In genomic region chr16:11252482-11252931, GRCh38 we compare ENCODE assay signal across 14 cellular contexts. TPM values are rescaled to one million over a fixed set of nuclear protein-coding genes. Genes with fewer than 3 reads are reported as not detected.
A peak's percentile ranks its signal among the peaks of the same experiment; 100 is the strongest.
DNase-seq lines count a peak whose midpoint lies in the region; ATAC-seq and TF ChIP-seq lines count a peak whose summit lies in the region.
"Had no signal": no experiment of that assay in that cellular context is flagged by ENCODE, and none has a peak within 500 bp of the region (broad histone marks: within the 10 kb centered on the region; RNA-seq: fewer than 3 reads in every experiment).

No MANE protein-coding gene starts in this region.

- in situ Hi-C loops in GM23248 (cut with MboI) = loop anchor here (10.0 kb wide), 1 partner anchor 288 kb away; no protein-coding TSS in a partner anchor

- peaks cover 8% of the 10 kb centered on the region; the same call in 1 of the 2 replicates for H4K20me1 ChIP-seq in Karpas-422 (ENCODE audit: insufficient read depth, low read depth, low read length)
- H4K20me1 ChIP-seq in GM23248 (ENCODE audit: insufficient read depth) = no peaks in the 10 kb centered on the region

- ATAC-seq in CD8-positive, alpha-beta T cell = no peak
- ATAC-seq in natural killer cell treated with Interleukin-12 subunit alpha and Interleukin-12 subunit beta and Interleukin-15 and Interleukin-18, amount 100 ng/mL, for 72 hours = no peak
- no peak for ATAC-seq in HG03442 (IDR thresholded peaks at IDR 0.05; ENCODE audit: unreplicated experiment)

- H3K4me2 ChIP-seq in Karpas-422 (ENCODE audit: low read depth, low read length, poor library complexity, severe bottlenecking) (peak overlapping the region; percentile 1), GM23248 (ENCODE audit: unreplicated experiment) (no peak overlapping the region)

- H3K4me1 ChIP-seq in CD8-positive, alpha-beta T cell (ENCODE audit: insufficient read depth, low read length) = peaks cover 44% of the 10 kb centered on the region
- H3K4me1 ChIP-seq in Karpas-422 (ENCODE audit: low read length) (peaks cover 75% of the 10 kb centered on the region), GM23248 (ENCODE audit: insufficient read depth) (peaks cover 4% of the 10 kb centered on the region; the same call in 1 of the 2 replicates), breast epithelium (peaks cover 0 to 2% of the 10 kb centered on the region in 2 donors)

- H3K9ac ChIP-seq in Karpas-422 (ENCODE audit: low read length) (no peak overlapping the region), GM23248 (no peak overlapping the region)

- H3K27me3 Mint-ChIP-seq in CD8-positive, alpha-beta T cell (ENCODE audit: low read depth) = no peaks in the 10 kb centered on the region
- H3K27me3 Mint-ChIP-seq in activated naive CD8-positive, alpha-beta T cell treated with anti-CD3 and anti-CD28 coated beads for 36 hours = no peaks in the 10 kb centered on the region
- no peaks in the 10 kb centered on the region for H3K27me3 Mint-ChIP-seq in natural killer cell treated with Interleukin-12 subunit alpha and Interleukin-12 subunit beta and Interleukin-15 and Interleukin-18, amount 100 ng/mL, for 72 hours
- peaks cover 25% of the 10 kb centered on the region for H3K27me3 Mint-ChIP-seq in nephron progenitor cell (ENCODE audit: low read depth, poor library complexity)

- CTCF ChIA-PET in CD8-positive, alpha-beta T cell (lab: Charles Lee) = interaction anchor here (0.8 to 1.4 kb wide), 7 partner anchors 28 to 288 kb away, joined by 3 to 7 read pairs (median 5); no protein-coding TSS in a partner anchor

- H3K4me3 Mint-ChIP-seq in CD8-positive, alpha-beta T cell = peak overlapping the region; percentile 80
- peak overlapping the region; percentile 96 for H3K4me3 Mint-ChIP-seq in activated naive CD8-positive, alpha-beta T cell treated with anti-CD3 and anti-CD28 coated beads for 36 hours
- H3K4me3 Mint-ChIP-seq in natural killer cell treated with Interleukin-12 subunit alpha and Interleukin-12 subunit beta and Interleukin-15 and Interleukin-18, amount 100 ng/mL, for 72 hours = peak overlapping the region; percentile 99
- H3K4me3 Mint-ChIP-seq in nephron progenitor cell = no peak overlapping the region

- 93 to 95% methylated on average over 8 of the region's 8 CpGs for WGBS in GM23248 (ENCODE audit: low coverage in 1 of 2, low lambda C conversion rate in 2 of 2, missing lambda C conversion rate in 2 of 2), 2 experiments

- H3K9me3 ChIP-seq in CD8-positive, alpha-beta T cell (ENCODE audit: low read length) = no peaks in the 10 kb centered on the region
- H3K9me3 ChIP-seq in Karpas-422 (ENCODE audit: low read length) (no peaks in the 10 kb centered on the region), GM23248 (ENCODE audit: low read depth) (no peaks in the 10 kb centered on the region), breast epithelium (no peaks in the 10 kb centered on the region)
- H3K9me3 ChIP-seq: SJCRH30 had no signal

- H3K9me2 ChIP-seq in Karpas-422 (replicated peaks; ENCODE audit: insufficient read depth, low read length) (no peaks in the 10 kb centered on the region), GM23248 (ENCODE audit: insufficient read depth) (no peaks in the 10 kb centered on the region)

- intact Hi-C loops in CD8-positive, alpha-beta T cell (cut with DNase I, micrococcal nuclease) = loop anchor here (1.0 to 10.0 kb wide), 7 partner anchors 19 to 662 kb away; partner anchors contain the start of genes GSPT1 (in 1 of the 2) and NUBP1 (in 1 of the 2)
- intact Hi-C loops in breast epithelium (cut with DNase I; ENCODE audit: low total_unique reads) = no loop called here

- no peak for TF ChIP-seq CTCF in CD8-positive, alpha-beta T cell (IDR thresholded peaks at IDR 0.05)
- no peak for TF ChIP-seq CTCF in breast epithelium (IDR thresholded peaks at IDR 0.05)
- TF ChIP-seq CTCF in nephron progenitor cell (IDR thresholded peaks at IDR 0.05) = no peak

- no peaks in the 10 kb centered on the region for H3K79me2 ChIP-seq in Karpas-422 (ENCODE audit: low read length)
- no peaks in the 10 kb centered on the region for H3K79me2 ChIP-seq in GM23248 (ENCODE audit: insufficient read depth)

- H3K27ac ChIP-seq in CD8-positive, alpha-beta T cell (ENCODE audit: low read depth, low read length) = no peak overlapping the region
- no peak overlapping the region for H3K27ac ChIP-seq in Karpas-422 (ENCODE audit: low read length)
- H3K27ac ChIP-seq in GM23248 = no peak overlapping the region
- H3K27ac ChIP-seq in breast epithelium = no peak overlapping the region
- H3K27ac ChIP-seq: C4-2B, epithelial cell of prostate, SJCRH30 had no signal

- H3K4me1 Mint-ChIP-seq in CD8-positive, alpha-beta T cell (ENCODE audit: low read depth) = peaks cover 41% of the 10 kb centered on the region
- H3K4me1 Mint-ChIP-seq in activated naive CD8-positive, alpha-beta T cell treated with anti-CD3 and anti-CD28 coated beads for 36 hours = peaks cover 41% of the 10 kb centered on the region
- peaks cover 42 to 47% of the 10 kb centered on the region in 2 donors for H3K4me1 Mint-ChIP-seq in natural killer cell treated with Interleukin-12 subunit alpha and Interleukin-12 subunit beta and Interleukin-15 and Interleukin-18, amount 100 ng/mL, for 72 hours (ENCODE audit: low read depth in 2 of 2)
- peaks cover 37% of the 10 kb centered on the region for H3K4me1 Mint-ChIP-seq in nephron progenitor cell

- TF ChIP-seq POLR2A in breast epithelium (IDR thresholded peaks at IDR 0.05) = no peak

- H2AFZ ChIP-seq in Karpas-422 (ENCODE audit: low read length) = no peak overlapping the region
- H2AFZ ChIP-seq in GM23248 = no peak overlapping the region

- H3K27me3 ChIP-seq in CD8-positive, alpha-beta T cell (ENCODE audit: insufficient read depth, low read length) = no peaks in the 10 kb centered on the region
- H3K27me3 ChIP-seq in Karpas-422 (ENCODE audit: low read length) = no peaks in the 10 kb centered on the region
- H3K27me3 ChIP-seq in GM23248 (replicated peaks; ENCODE audit: insufficient read depth) = no peaks in the 10 kb centered on the region
- no peaks in the 10 kb centered on the region for H3K27me3 ChIP-seq in breast epithelium
- H3K27me3 ChIP-seq: SJCRH30 had no signal

- no peaks in the 10 kb centered on the region for H3K9me3 Mint-ChIP-seq in CD8-positive, alpha-beta T cell
- no peaks in the 10 kb centered on the region for H3K9me3 Mint-ChIP-seq in activated naive CD8-positive, alpha-beta T cell treated with anti-CD3 and anti-CD28 coated beads for 36 hours
- H3K9me3 Mint-ChIP-seq in natural killer cell treated with Interleukin-12 subunit alpha and Interleukin-12 subunit beta and Interleukin-15 and Interleukin-18, amount 100 ng/mL, for 72 hours = no peaks in the 10 kb centered on the region
- no peaks in the 10 kb centered on the region for H3K9me3 Mint-ChIP-seq in nephron progenitor cell

- peak overlapping the region; percentile 91 for H3K27ac Mint-ChIP-seq in CD8-positive, alpha-beta T cell
- H3K27ac Mint-ChIP-seq in activated naive CD8-positive, alpha-beta T cell treated with anti-CD3 and anti-CD28 coated beads for 36 hours = peak overlapping the region; percentile 96
- H3K27ac Mint-ChIP-seq in natural killer cell treated with Interleukin-12 subunit alpha and Interleukin-12 subunit beta and Interleukin-15 and Interleukin-18, amount 100 ng/mL, for 72 hours = peak overlapping the region; percentile 98 to 99
- H3K27ac Mint-ChIP-seq in nephron progenitor cell = no peak overlapping the region

- H3K36me3 ChIP-seq in CD8-positive, alpha-beta T cell (ENCODE audit: insufficient read depth, low read length) = peaks cover 7% of the 10 kb centered on the region
- H3K36me3 ChIP-seq in Karpas-422 (ENCODE audit: insufficient read depth, low read length) = no peaks in the 10 kb centered on the region
- no peaks in the 10 kb centered on the region for H3K36me3 ChIP-seq in GM23248 (ENCODE audit: low read depth)
- H3K36me3 ChIP-seq in breast epithelium = no peaks in the 10 kb centered on the region
- H3K36me3 ChIP-seq: SJCRH30 had no signal

- H3F3A ChIP-seq in GM23248 (ENCODE audit: insufficient read depth) = peaks cover 8% of the 10 kb centered on the region

- POLR2A ChIA-PET in CD8-positive, alpha-beta T cell (lab: Charles Lee) = interaction anchor here (0.7 to 2.1 kb wide), 6 partner anchors 10 to 169 kb away, joined by 3 to 10 read pairs (median 3); no protein-coding TSS in a partner anchor

- peak in 1 of 7 experiments; percentile 21 for DNase-seq in CD8-positive, alpha-beta T cell
- DNase-seq in Karpas-422 = no peak
- no peak for DNase-seq in activated naive CD8-positive, alpha-beta T cell treated with anti-CD3 and anti-CD28 coated beads for 36 hours
- DNase-seq in natural killer cell treated with Interleukin-12 subunit alpha and Interleukin-12 subunit beta and Interleukin-15 and Interleukin-18, amount 100 ng/mL, for 72 hours (ENCODE audit: low spot score) = no peak
- no peak for DNase-seq in GM23248
- DNase-seq in breast epithelium (ENCODE audit: low spot score in 2 of 2) = no peak
- no peak for DNase-seq in nephron progenitor cell
- DNase-seq: islet precursor cell, NCI-H526 treated with DMSO at 0.1 percent for 48 hours, SJCRH30 had no signal

- peaks cover 15% of the 10 kb centered on the region for H3K36me3 Mint-ChIP-seq in CD8-positive, alpha-beta T cell
- peaks cover 47% of the 10 kb centered on the region for H3K36me3 Mint-ChIP-seq in activated naive CD8-positive, alpha-beta T cell treated with anti-CD3 and anti-CD28 coated beads for 36 hours
- H3K36me3 Mint-ChIP-seq in natural killer cell treated with Interleukin-12 subunit alpha and Interleukin-12 subunit beta and Interleukin-15 and Interleukin-18, amount 100 ng/mL, for 72 hours = peaks cover 20% of the 10 kb centered on the region
- no peaks in the 10 kb centered on the region for H3K36me3 Mint-ChIP-seq in nephron progenitor cell (ENCODE audit: low read depth)

- H3K4me3 ChIP-seq in CD8-positive, alpha-beta T cell (ENCODE audit: low read depth, low read length) = peak overlapping the region; percentile 38
- H3K4me3 ChIP-seq in Karpas-422 (ENCODE audit: low read length) = no peak overlapping the region
- H3K4me3 ChIP-seq in GM23248 = no peak overlapping the region
- peak overlapping the region in 1 of 3 donors; percentile 68 for H3K4me3 ChIP-seq in breast epithelium
- H3K4me3 ChIP-seq: SJCRH30 had no signal

RNA-seq across cellular contexts. Expression of gene SOCS1, which starts 3.5 kb away (rescaled TPM):
- total RNA-seq in CD8-positive, alpha-beta T cell = 10 to 100 TPM; 74.5 to 75.6 TPM
- total RNA-seq in Karpas-422 (2014; rRNA removed; shearing (Covaris generic); ENCODE audit: low replicate concordance) = 2.9 and 8.1 TPM in 2 replicates
- total RNA-seq in activated naive CD8-positive, alpha-beta T cell treated with anti-CD3 and anti-CD28 coated beads for 36 hours = 10 to 100 TPM; 30.8 to 32.9 TPM
- 100 to 1,000 TPM; 199 to 299 TPM for total RNA-seq in natural killer cell treated with Interleukin-12 subunit alpha and Interleukin-12 subunit beta and Interleukin-15 and Interleukin-18, amount 100 ng/mL, for 72 hours
- total RNA-seq in GM23248 (2014; rRNA removed; shearing (Covaris generic)) = 1.4 and 2.0 TPM in 2 replicates
- 1.6 and 2.3 TPM in 2 replicates for polyA plus RNA-seq in GM23248 (2016; fragmentation: Nextera tagmentation; extraction: Ambion mirVana)
- 1 to 10 TPM; 4.1 to 9.0 (median 5.6) TPM for total RNA-seq in breast epithelium

RNA-seq across cellular contexts. Expression of gene TNP2, which starts 16.6 kb away (rescaled TPM):
- total RNA-seq in CD8-positive, alpha-beta T cell = not detected
- not detected in 2 replicates for total RNA-seq in Karpas-422 (2014; rRNA removed; shearing (Covaris generic); ENCODE audit: low replicate concordance)
- not detected for total RNA-seq in activated naive CD8-positive, alpha-beta T cell treated with anti-CD3 and anti-CD28 coated beads for 36 hours
- total RNA-seq in natural killer cell treated with Interleukin-12 subunit alpha and Interleukin-12 subunit beta and Interleukin-15 and Interleukin-18, amount 100 ng/mL, for 72 hours = not detected
- not detected in 2 replicates for total RNA-seq in GM23248 (2014; rRNA removed; shearing (Covaris generic))
- polyA plus RNA-seq in GM23248 (2016; fragmentation: Nextera tagmentation; extraction: Ambion mirVana) = not detected in 2 replicates
- not detected for total RNA-seq in breast epithelium
- total RNA-seq: SJCRH30, subcutaneous adipose tissue had no signal

RNA-seq across cellular contexts. Expression of gene PRM3, which starts 20.9 kb away (rescaled TPM):
- total RNA-seq in CD8-positive, alpha-beta T cell = not detected
- not detected in 2 replicates for total RNA-seq in Karpas-422 (2014; rRNA removed; shearing (Covaris generic); ENCODE audit: low replicate concordance)
- not detected for total RNA-seq in activated naive CD8-positive, alpha-beta T cell treated with anti-CD3 and anti-CD28 coated beads for 36 hours
- total RNA-seq in natural killer cell treated with Interleukin-12 subunit alpha and Interleukin-12 subunit beta and Interleukin-15 and Interleukin-18, amount 100 ng/mL, for 72 hours = not detected
- total RNA-seq in GM23248 (2014; rRNA removed; shearing (Covaris generic)) = not detected in 2 replicates
- not detected in 2 replicates for polyA plus RNA-seq in GM23248 (2016; fragmentation: Nextera tagmentation; extraction: Ambion mirVana)
- total RNA-seq in breast epithelium = not detected
- total RNA-seq: SJCRH30, subcutaneous adipose tissue had no signal

RNA-seq across cellular contexts. Expression of gene PRM2, which starts 23.8 kb away (rescaled TPM):
- total RNA-seq in CD8-positive, alpha-beta T cell = not detected
- total RNA-seq in Karpas-422 (2014; rRNA removed; shearing (Covaris generic); ENCODE audit: low replicate concordance) = not detected in 2 replicates
- not detected for total RNA-seq in activated naive CD8-positive, alpha-beta T cell treated with anti-CD3 and anti-CD28 coated beads for 36 hours
- total RNA-seq in natural killer cell treated with Interleukin-12 subunit alpha and Interleukin-12 subunit beta and Interleukin-15 and Interleukin-18, amount 100 ng/mL, for 72 hours = not detected
- not detected in 2 replicates for total RNA-seq in GM23248 (2014; rRNA removed; shearing (Covaris generic))
- polyA plus RNA-seq in GM23248 (2016; fragmentation: Nextera tagmentation; extraction: Ambion mirVana) = not detected in 2 replicates
- total RNA-seq in breast epithelium = not detected
- total RNA-seq: SJCRH30, subcutaneous adipose tissue had no signal

RNA-seq across cellular contexts. Expression of gene PRM1, which starts 28.6 kb away (rescaled TPM):
- not detected for total RNA-seq in CD8-positive, alpha-beta T cell
- total RNA-seq in Karpas-422 (2014; rRNA removed; shearing (Covaris generic); ENCODE audit: low replicate concordance) = not detected in 2 replicates
- total RNA-seq in activated naive CD8-positive, alpha-beta T cell treated with anti-CD3 and anti-CD28 coated beads for 36 hours = not detected
- not detected for total RNA-seq in natural killer cell treated with Interleukin-12 subunit alpha and Interleukin-12 subunit beta and Interleukin-15 and Interleukin-18, amount 100 ng/mL, for 72 hours
- not detected in 2 replicates for total RNA-seq in GM23248 (2014; rRNA removed; shearing (Covaris generic))
- polyA plus RNA-seq in GM23248 (2016; fragmentation: Nextera tagmentation; extraction: Ambion mirVana) = not detected in 2 replicates
- not detected for total RNA-seq in breast epithelium
- total RNA-seq: SJCRH30, subcutaneous adipose tissue had no signal
